ENCODE assay signal across 29 cellular contexts in genomic region chr4:6501171-6501570, GRCh38. TPM values are rescaled to one million over a fixed set of nuclear protein-coding genes. Genes with fewer than 3 reads are reported as not detected.
"Had no signal": no experiment of that assay in that cellular context is flagged by ENCODE, and none has a peak within 500 bp of the region (broad histone marks: within the 10 kb centered on the region; RNA-seq: fewer than 3 reads in every experiment).

No MANE protein-coding gene starts in this region.

- H3K4me1 Mint-ChIP-seq: activated CD4-positive, alpha-beta T cell treated with anti-CD3 and anti-CD28 coated beads for 36 hours; activated CD8-positive, alpha-beta memory T cell treated with anti-CD3 and anti-CD28 coated beads, Interleukin-2, amount 10 ng/mL, durations not matched to agents 7 days and 5 days; activated naive CD4-positive, alpha-beta T cell treated with anti-CD3 and anti-CD28 coated beads, Interleukin-2, amount 10 ng/mL, durations not matched to agents 7 days and 5 days; activated naive CD8-positive, alpha-beta T cell treated with anti-CD3 and anti-CD28 coated beads, Interleukin-2, amount 10 ng/mL, durations not matched to agents 7 days and 5 days; central memory CD8-positive, alpha-beta T cell had no signal

- H3K36me3 Mint-ChIP-seq: activated naive CD4-positive, alpha-beta T cell treated with anti-CD3 and anti-CD28 coated beads, Interleukin-2, amount 10 ng/mL, durations not matched to agents 7 days and 5 days; activated naive CD8-positive, alpha-beta T cell treated with anti-CD3 and anti-CD28 coated beads, Interleukin-2, amount 10 ng/mL, durations not matched to agents 7 days and 5 days; brain had no signal

- H3K27me3 ChIP-seq: ascending aorta, cardiac muscle cell had no signal

- H3K27ac Mint-ChIP-seq: activated CD4-positive, alpha-beta T cell treated with anti-CD3 and anti-CD28 coated beads for 36 hours; activated CD8-positive, alpha-beta memory T cell treated with anti-CD3 and anti-CD28 coated beads, Interleukin-2, amount 10 ng/mL, durations not matched to agents 7 days and 5 days; activated CD8-positive, alpha-beta T cell treated with anti-CD3 and anti-CD28 coated beads for 36 hours; activated naive CD4-positive, alpha-beta T cell treated with anti-CD3 and anti-CD28 coated beads, Interleukin-2, amount 10 ng/mL, durations not matched to agents 7 days and 5 days; activated naive CD4-positive, alpha-beta T cell treated with anti-CD3 and anti-CD28 coated beads, Interleukin-2, amount 50 U/mL, for 72 hours; activated naive CD8-positive, alpha-beta T cell treated with anti-CD3 and anti-CD28 coated beads, Interleukin-2, amount 10 ng/mL, durations not matched to agents 7 days and 5 days; activated T-cell treated with anti-CD3 and anti-CD28 coated beads, Interleukin-2, amount 50 U/mL, for 24 hours; activated T-cell treated with anti-CD3 and anti-CD28 coated beads, Interleukin-2, amount 50 U/mL, for 72 hours had no signal

- DNase-seq: activated CD4-positive, alpha-beta T cell treated with anti-CD3 and anti-CD28 coated beads for 36 hours; activated CD4-positive, alpha-beta T cell treated with anti-CD3 and anti-CD28 coated beads, Interleukin-2, amount 50 U/mL, for 1 hour; activated CD4-positive, alpha-beta T cell treated with anti-CD3 and anti-CD28 coated beads, Interleukin-2, amount 50 U/mL, for 48 hours; activated CD4-positive, CD25-positive, alpha-beta regulatory T cell; activated CD4-positive, CD25-positive, alpha-beta regulatory T cell treated with anti-CD3 and anti-CD28 coated beads, Interleukin-2, amount 50 U/mL, for 72 hours; activated CD8-positive, alpha-beta memory T cell treated with anti-CD3 and anti-CD28 coated beads, Interleukin-2, amount 10 ng/mL, durations not matched to agents 7 days and 5 days; activated CD8-positive, alpha-beta memory T cell treated with anti-CD3 and anti-CD28 coated beads, Interleukin-2, amount 50 U/mL, for 4 hours; activated CD8-positive, alpha-beta T cell treated with anti-CD3 and anti-CD28 coated beads for 36 hours; activated gamma-delta T cell; activated naive CD4-positive, alpha-beta T cell; activated naive CD4-positive, alpha-beta T cell treated with anti-CD3 and anti-CD28 coated beads, Interleukin-2, amount 10 ng/mL, durations not matched to agents 7 days and 5 days; activated naive CD8-positive, alpha-beta T cell treated with anti-CD3 and anti-CD28 coated beads, Interleukin-2, amount 10 ng/mL, durations not matched to agents 7 days and 5 days; activated T-cell treated with anti-CD3 and anti-CD28 coated beads for 4 hours; activated T-cell treated with anti-CD3 and anti-CD28 coated beads, Interleukin-2, amount 50 U/mL, for 24 hours; activated T-cell treated with anti-CD3 and anti-CD28 coated beads, Interleukin-2, amount 50 U/mL, for 72 hours; cortex of kidney; dermis blood vessel endothelial cell; effector CD8-positive, alpha-beta T cell; foreskin fibroblast; T-helper 2 cell had no signal

- H3K4me3 Mint-ChIP-seq: activated CD4-positive, alpha-beta T cell treated with anti-CD3 and anti-CD28 coated beads for 36 hours; activated CD8-positive, alpha-beta memory T cell treated with anti-CD3 and anti-CD28 coated beads, Interleukin-2, amount 10 ng/mL, durations not matched to agents 7 days and 5 days; activated CD8-positive, alpha-beta T cell treated with anti-CD3 and anti-CD28 coated beads for 36 hours; activated naive CD4-positive, alpha-beta T cell treated with anti-CD3 and anti-CD28 coated beads, Interleukin-2, amount 10 ng/mL, durations not matched to agents 7 days and 5 days; activated naive CD8-positive, alpha-beta T cell treated with anti-CD3 and anti-CD28 coated beads, Interleukin-2, amount 10 ng/mL, durations not matched to agents 7 days and 5 days; activated T-cell treated with anti-CD3 and anti-CD28 coated beads, Interleukin-2, amount 50 U/mL, for 24 hours; activated T-cell treated with anti-CD3 and anti-CD28 coated beads, Interleukin-2, amount 50 U/mL, for 72 hours; central memory CD8-positive, alpha-beta T cell had no signal

- H3K27ac ChIP-seq: ascending aorta, breast epithelium, cardiac muscle cell, epithelial cell of prostate had no signal

- H3K36me3 ChIP-seq: ascending aorta, breast epithelium, cardiac muscle cell had no signal

- H3K4me1 ChIP-seq: ascending aorta, breast epithelium had no signal

- H3K27me3 Mint-ChIP-seq: activated CD8-positive, alpha-beta memory T cell treated with anti-CD3 and anti-CD28 coated beads, Interleukin-2, amount 10 ng/mL, durations not matched to agents 7 days and 5 days had no signal

- H3K4me3 ChIP-seq: ascending aorta, breast epithelium, cardiac muscle cell had no signal

RNA-seq across cellular contexts. Expression of gene PPP2R2C, which starts 28.8 kb away (rescaled TPM):
- total RNA-seq: activated CD8-positive, alpha-beta memory T cell treated with anti-CD3 and anti-CD28 coated beads for 36 hours; activated CD8-positive, alpha-beta memory T cell treated with anti-CD3 and anti-CD28 coated beads, Interleukin-2, amount 10 ng/mL, durations not matched to agents 7 days and 5 days; activated CD8-positive, alpha-beta T cell treated with anti-CD3 and anti-CD28 coated beads for 36 hours; activated naive CD4-positive, alpha-beta T cell treated with anti-CD3 and anti-CD28 coated beads, Interleukin-2, amount 50 U/mL, for 72 hours; activated naive CD8-positive, alpha-beta T cell treated with anti-CD3 and anti-CD28 coated beads, Interleukin-2, amount 10 ng/mL, durations not matched to agents 7 days and 5 days; activated T-cell treated with anti-CD3 and anti-CD28 coated beads, Interleukin-2, amount 50 U/mL, for 72 hours; cardiac muscle cell; T-helper 1 cell treated with Interleukin-12 subunit alpha and Interleukin-12 subunit beta and Interleukin-4 antibody, amounts not matched to agents 30 ng/mL and 1 ng/mL, for 36 hours had no signal
- polyA plus RNA-seq: cardiac muscle cell had no signal
